In genomic region chr22:46091277-46091977, GRCh38 we compare ENCODE assay signal across 2 cellular contexts.
TF ChIP-seq lines count a peak whose summit lies in the region.

No MANE protein-coding gene starts in this region.

TF ChIP-seq in IMR-90, 13 proteins besides CTCF, POLR2A, EP300 and RAD21:
- no peak for TF ChIP-seq USF2 (IDR thresholded peaks at IDR 0.05; ENCODE audit: low read depth, low read length)
- TF ChIP-seq RCOR1 (IDR thresholded peaks at IDR 0.05; ENCODE audit: insufficient replicate concordance, low read length), result no peak
- TF ChIP-seq MAZ (IDR thresholded peaks at IDR 0.05; ENCODE audit: borderline replicate concordance, low read depth, low read length), result no peak
- no peak for TF ChIP-seq NFE2L2 (IDR thresholded peaks at IDR 0.05; ENCODE audit: low read depth, low read length)
- no peak for TF ChIP-seq FOS (IDR thresholded peaks at IDR 0.05; ENCODE audit: low read depth, low read length)
- no peak for TF ChIP-seq MAFK (IDR thresholded peaks at IDR 0.05; ENCODE audit: low read depth, low read length)
- no peak for TF ChIP-seq CHD1 (IDR thresholded peaks at IDR 0.05; ENCODE audit: low read depth, low read length)
- TF ChIP-seq MXI1 (IDR thresholded peaks at IDR 0.05; ENCODE audit: borderline replicate concordance, low read depth, low read length), result no peak
- TF ChIP-seq BHLHE40 (IDR thresholded peaks at IDR 0.05; ENCODE audit: low read depth, low read length), result no peak
- no peak for TF ChIP-seq SMC3 (IDR thresholded peaks at IDR 0.05; ENCODE audit: low read depth, low read length)
- TF ChIP-seq ELK1 (IDR thresholded peaks at IDR 0.05; ENCODE audit: borderline replicate concordance, low read depth, low read length), result no peak
- TF ChIP-seq CEBPB (IDR thresholded peaks at IDR 0.05; ENCODE audit: low read depth, low read length), result no peak
- TF ChIP-seq RFX5 (IDR thresholded peaks at IDR 0.05; ENCODE audit: low read depth, low read length), result no peak

TF ChIP-seq in HepG2, 621 proteins besides CTCF, POLR2A, EP300 and RAD21:
- TF ChIP-seq ZFP36 (IDR thresholded peaks at IDR 0.05; ENCODE audit: borderline replicate concordance, low read depth, low read length, partially characterized antibody), result peak; percentile 78
- no peak for TF ChIP-seq FOXA1 (IDR thresholded peaks at IDR 0.05)
- no peak for TF ChIP-seq FOXA1 (CRISPR knock-in tag; IDR thresholded peaks at IDR 0.05)
- no peak for TF ChIP-seq MIXL1 (CRISPR knock-in tag; IDR thresholded peaks at IDR 0.05)
- TF ChIP-seq ZNF576 (CRISPR knock-in tag; IDR thresholded peaks at IDR 0.05), result no peak
- no peak for TF ChIP-seq AKAP8 (CRISPR knock-in tag; IDR thresholded peaks at IDR 0.05)
